ENCODE assay signal across 1 cellular context in the genomic region with DNA sequence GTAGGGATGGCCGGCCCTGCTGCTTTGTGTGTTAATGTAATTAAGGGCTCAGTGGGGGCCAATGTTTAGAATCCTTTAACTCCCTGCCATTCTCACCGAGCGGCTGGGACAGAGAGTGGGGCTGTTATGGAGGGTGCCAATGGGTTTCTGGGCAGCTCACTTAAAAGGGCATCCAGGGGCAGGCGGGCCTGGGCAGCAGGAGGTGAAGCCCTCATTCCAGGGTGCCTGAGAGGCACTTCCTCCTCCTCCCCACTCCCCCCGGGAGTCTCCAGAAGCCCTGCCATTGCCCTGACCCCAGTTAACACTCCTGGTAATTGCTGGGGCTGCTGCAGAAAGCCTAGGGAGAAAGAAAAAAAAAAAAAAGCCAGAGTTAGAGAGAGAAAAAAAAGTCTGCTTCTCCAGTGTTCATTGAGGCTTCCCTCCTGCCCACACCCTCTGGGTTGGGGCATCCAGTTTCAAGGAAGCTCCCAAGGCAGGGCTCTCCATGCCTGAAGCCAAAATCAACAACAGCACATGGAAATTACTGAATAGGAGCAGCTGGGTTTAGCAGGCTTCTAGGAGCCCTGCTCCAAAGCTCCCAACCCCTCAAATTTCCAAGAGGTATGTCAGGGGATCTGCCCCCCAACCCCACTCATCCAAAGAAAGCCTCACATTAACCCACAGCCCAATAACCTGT.
A peak's percentile ranks its signal among the peaks of the same experiment; 100 is the strongest.
TF ChIP-seq lines count a peak whose summit lies in the region.

No MANE protein-coding gene starts in this region.

TF ChIP-seq in HEK293, 187 proteins besides CTCF, POLR2A, EP300 and RAD21 (continued from another document and continues in another):
- TF ChIP-seq, protein P1, sequence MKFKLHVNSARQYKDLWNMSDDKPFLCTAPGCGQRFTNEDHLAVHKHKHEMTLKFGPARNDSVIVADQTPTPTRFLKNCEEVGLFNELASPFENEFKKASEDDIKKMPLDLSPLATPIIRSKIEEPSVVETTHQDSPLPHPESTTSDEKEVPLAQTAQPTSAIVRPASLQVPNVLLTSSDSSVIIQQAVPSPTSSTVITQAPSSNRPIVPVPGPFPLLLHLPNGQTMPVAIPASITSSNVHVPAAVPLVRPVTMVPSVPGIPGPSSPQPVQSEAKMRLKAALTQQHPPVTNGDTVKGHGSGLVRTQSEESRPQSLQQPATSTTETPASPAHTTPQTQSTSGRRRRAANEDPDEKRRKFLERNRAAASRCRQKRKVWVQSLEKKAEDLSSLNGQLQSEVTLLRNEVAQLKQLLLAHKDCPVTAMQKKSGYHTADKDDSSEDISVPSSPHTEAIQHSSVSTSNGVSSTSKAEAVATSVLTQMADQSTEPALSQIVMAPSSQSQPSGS (tag by site-specific recombination; IDR thresholded peaks at IDR 0.05; ENCODE audit: low read depth) = no peak
- no peak for TF ChIP-seq ZNF558 (tag by site-specific recombination; IDR thresholded peaks at IDR 0.05)
- TF ChIP-seq ZNF223 (tag by site-specific recombination; IDR thresholded peaks at IDR 0.05) = no peak
- TF ChIP-seq ZNF239 (tag by site-specific recombination; IDR thresholded peaks at IDR 0.05) = no peak
- no peak for TF ChIP-seq ZNF623 (tag by site-specific recombination; IDR thresholded peaks at IDR 0.05)
- TF ChIP-seq, protein P2, sequence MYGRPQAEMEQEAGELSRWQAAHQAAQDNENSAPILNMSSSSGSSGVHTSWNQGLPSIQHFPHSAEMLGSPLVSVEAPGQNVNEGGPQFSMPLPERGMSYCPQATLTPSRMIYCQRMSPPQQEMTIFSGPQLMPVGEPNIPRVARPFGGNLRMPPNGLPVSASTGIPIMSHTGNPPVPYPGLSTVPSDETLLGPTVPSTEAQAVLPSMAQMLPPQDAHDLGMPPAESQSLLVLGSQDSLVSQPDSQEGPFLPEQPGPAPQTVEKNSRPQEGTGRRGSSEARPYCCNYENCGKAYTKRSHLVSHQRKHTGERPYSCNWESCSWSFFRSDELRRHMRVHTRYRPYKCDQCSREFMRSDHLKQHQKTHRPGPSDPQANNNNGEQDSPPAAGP (tag by site-specific recombination; IDR thresholded peaks at IDR 0.05) = peak; percentile 79
- TF ChIP-seq, protein P3, sequence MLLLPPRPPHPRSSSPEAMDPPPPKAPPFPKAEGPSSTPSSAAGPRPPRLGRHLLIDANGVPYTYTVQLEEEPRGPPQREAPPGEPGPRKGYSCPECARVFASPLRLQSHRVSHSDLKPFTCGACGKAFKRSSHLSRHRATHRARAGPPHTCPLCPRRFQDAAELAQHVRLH (tag by site-specific recombination; IDR thresholded peaks at IDR 0.05) = no peak
- no peak for TF ChIP-seq MZF1 (tag by site-specific recombination; IDR thresholded peaks at IDR 0.05; ENCODE audit: borderline replicate concordance)
- TF ChIP-seq, protein P4, sequence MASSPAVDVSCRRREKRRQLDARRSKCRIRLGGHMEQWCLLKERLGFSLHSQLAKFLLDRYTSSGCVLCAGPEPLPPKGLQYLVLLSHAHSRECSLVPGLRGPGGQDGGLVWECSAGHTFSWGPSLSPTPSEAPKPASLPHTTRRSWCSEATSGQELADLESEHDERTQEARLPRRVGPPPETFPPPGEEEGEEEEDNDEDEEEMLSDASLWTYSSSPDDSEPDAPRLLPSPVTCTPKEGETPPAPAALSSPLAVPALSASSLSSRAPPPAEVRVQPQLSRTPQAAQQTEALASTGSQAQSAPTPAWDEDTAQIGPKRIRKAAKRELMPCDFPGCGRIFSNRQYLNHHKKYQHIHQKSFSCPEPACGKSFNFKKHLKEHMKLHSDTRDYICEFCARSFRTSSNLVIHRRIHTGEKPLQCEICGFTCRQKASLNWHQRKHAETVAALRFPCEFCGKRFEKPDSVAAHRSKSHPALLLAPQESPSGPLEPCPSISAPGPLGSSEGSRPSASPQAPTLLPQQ (tag by site-specific recombination; IDR thresholded peaks at IDR 0.05) = peak; percentile 58
- no peak for TF ChIP-seq ZNF707 (tag by site-specific recombination; IDR thresholded peaks at IDR 0.05)
- TF ChIP-seq ZNF214 (tag by site-specific recombination; IDR thresholded peaks at IDR 0.05; ENCODE audit: borderline replicate concordance) = no peak
- TF ChIP-seq, protein P5, sequence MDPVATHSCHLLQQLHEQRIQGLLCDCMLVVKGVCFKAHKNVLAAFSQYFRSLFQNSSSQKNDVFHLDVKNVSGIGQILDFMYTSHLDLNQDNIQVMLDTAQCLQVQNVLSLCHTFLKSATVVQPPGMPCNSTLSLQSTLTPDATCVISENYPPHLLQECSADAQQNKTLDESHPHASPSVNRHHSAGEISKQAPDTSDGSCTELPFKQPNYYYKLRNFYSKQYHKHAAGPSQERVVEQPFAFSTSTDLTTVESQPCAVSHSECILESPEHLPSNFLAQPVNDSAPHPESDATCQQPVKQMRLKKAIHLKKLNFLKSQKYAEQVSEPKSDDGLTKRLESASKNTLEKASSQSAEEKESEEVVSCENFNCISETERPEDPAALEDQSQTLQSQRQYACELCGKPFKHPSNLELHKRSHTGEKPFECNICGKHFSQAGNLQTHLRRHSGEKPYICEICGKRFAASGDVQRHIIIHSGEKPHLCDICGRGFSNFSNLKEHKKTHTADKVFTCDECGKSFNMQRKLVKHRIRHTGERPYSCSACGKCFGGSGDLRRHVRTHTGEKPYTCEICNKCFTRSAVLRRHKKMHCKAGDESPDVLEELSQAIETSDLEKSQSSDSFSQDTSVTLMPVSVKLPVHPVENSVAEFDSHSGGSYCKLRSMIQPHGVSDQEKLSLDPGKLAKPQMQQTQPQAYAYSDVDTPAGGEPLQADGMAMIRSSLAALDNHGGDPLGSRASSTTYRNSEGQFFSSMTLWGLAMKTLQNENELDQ (tag by site-specific recombination; IDR thresholded peaks at IDR 0.05; ENCODE audit: low read depth) = no peak
- TF ChIP-seq ZNF10 (tag by site-specific recombination; IDR thresholded peaks at IDR 0.05) = no peak
- TF ChIP-seq ZNF830 (tag by site-specific recombination; IDR thresholded peaks at IDR 0.05; ENCODE audit: low read depth) = no peak
- TF ChIP-seq, protein P6, sequence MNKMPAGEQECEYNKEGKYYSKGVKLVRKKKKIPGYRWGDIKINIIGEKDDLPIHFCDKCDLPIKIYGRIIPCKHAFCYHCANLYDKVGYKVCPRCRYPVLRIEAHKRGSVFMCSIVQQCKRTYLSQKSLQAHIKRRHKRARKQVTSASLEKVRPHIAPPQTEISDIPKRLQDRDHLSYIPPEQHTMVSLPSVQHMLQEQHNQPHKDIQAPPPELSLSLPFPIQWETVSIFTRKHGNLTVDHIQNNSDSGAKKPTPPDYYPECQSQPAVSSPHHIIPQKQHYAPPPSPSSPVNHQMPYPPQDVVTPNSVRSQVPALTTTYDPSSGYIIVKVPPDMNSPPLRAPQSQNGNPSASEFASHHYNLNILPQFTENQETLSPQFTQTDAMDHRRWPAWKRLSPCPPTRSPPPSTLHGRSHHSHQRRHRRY (tag by site-specific recombination; IDR thresholded peaks at IDR 0.05) = no peak
- TF ChIP-seq ZNF391 (tag by site-specific recombination; IDR thresholded peaks at IDR 0.05; ENCODE audit: borderline replicate concordance, low read depth) = no peak
- TF ChIP-seq ZBTB48 (tag by site-specific recombination; IDR thresholded peaks at IDR 0.05) = peak; percentile 53; the same call in 1 of the 2 replicates
- TF ChIP-seq, protein P7, sequence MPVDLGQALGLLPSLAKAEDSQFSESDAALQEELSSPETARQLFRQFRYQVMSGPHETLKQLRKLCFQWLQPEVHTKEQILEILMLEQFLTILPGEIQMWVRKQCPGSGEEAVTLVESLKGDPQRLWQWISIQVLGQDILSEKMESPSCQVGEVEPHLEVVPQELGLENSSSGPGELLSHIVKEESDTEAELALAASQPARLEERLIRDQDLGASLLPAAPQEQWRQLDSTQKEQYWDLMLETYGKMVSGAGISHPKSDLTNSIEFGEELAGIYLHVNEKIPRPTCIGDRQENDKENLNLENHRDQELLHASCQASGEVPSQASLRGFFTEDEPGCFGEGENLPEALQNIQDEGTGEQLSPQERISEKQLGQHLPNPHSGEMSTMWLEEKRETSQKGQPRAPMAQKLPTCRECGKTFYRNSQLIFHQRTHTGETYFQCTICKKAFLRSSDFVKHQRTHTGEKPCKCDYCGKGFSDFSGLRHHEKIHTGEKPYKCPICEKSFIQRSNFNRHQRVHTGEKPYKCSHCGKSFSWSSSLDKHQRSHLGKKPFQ (tag by site-specific recombination; IDR thresholded peaks at IDR 0.05) = no peak
- no peak for TF ChIP-seq ZNF112 (tag by site-specific recombination; IDR thresholded peaks at IDR 0.05)
- TF ChIP-seq, protein P8, sequence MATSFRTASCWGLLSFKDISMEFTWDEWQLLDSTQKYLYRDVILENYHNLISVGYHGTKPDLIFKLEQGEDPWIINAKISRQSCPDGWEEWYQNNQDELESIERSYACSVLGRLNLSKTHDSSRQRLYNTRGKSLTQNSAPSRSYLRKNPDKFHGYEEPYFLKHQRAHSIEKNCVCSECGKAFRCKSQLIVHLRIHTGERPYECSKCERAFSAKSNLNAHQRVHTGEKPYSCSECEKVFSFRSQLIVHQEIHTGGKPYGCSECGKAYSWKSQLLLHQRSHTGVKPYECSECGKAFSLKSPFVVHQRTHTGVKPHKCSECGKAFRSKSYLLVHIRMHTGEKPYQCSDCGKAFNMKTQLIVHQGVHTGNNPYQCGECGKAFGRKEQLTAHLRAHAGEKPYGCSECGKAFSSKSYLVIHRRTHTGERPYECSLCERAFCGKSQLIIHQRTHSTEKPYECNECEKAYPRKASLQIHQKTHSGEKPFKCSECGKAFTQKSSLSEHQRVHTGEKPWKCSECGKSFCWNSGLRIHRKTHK (tag by site-specific recombination; IDR thresholded peaks at IDR 0.05) = no peak
- no peak; the same call in 1 of the 2 replicates for TF ChIP-seq ZNF24 (tag by site-specific recombination; IDR thresholded peaks at IDR 0.05)
- no peak for TF ChIP-seq ZNF501 (tag by site-specific recombination; IDR thresholded peaks at IDR 0.05)
- no peak for TF ChIP-seq ZNF292 (tag by site-specific recombination; IDR thresholded peaks at IDR 0.05; ENCODE audit: borderline replicate concordance, low read depth)
- TF ChIP-seq, protein P9, sequence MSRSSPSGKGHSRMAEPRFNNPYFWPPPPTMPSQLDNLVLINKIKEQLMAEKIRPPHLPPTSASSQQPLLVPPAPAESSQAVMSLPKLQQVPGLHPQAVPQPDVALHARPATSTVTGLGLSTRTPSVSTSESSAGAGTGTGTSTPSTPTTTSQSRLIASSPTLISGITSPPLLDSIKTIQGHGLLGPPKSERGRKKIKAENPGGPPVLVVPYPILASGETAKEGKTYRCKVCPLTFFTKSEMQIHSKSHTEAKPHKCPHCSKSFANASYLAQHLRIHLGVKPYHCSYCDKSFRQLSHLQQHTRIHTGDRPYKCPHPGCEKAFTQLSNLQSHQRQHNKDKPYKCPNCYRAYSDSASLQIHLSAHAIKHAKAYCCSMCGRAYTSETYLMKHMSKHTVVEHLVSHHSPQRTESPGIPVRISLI (tag by site-specific recombination; IDR thresholded peaks at IDR 0.05) = no peak; the same call in 1 of the 2 replicates
- no peak for TF ChIP-seq ZNF654 (tag by site-specific recombination; IDR thresholded peaks at IDR 0.05; ENCODE audit: low read depth)
- no peak for TF ChIP-seq ZNF366 (tag by site-specific recombination; conservative IDR thresholded peaks at IDR 0.05)
- 0 out of 2 replicates have a peak, but pooled peaks have one; percentile 26 for TF ChIP-seq ZNF629 (tag by site-specific recombination; IDR thresholded peaks at IDR 0.05)
- TF ChIP-seq ZNF266 (tag by site-specific recombination; IDR thresholded peaks at IDR 0.05; ENCODE audit: low read depth) = no peak
- TF ChIP-seq OSR2 (tag by site-specific recombination; IDR thresholded peaks at IDR 0.05) = peak; percentile 94
- TF ChIP-seq HOXA7 (CRISPR knock-in tag; IDR thresholded peaks at IDR 0.05; ENCODE audit: borderline replicate concordance) = no peak
- 0 out of 2 replicates have a peak, but pooled peaks have one; percentile 21 for TF ChIP-seq ZNF610 (tag by site-specific recombination; IDR thresholded peaks at IDR 0.05; ENCODE audit: borderline replicate concordance)
- TF ChIP-seq, protein P10, sequence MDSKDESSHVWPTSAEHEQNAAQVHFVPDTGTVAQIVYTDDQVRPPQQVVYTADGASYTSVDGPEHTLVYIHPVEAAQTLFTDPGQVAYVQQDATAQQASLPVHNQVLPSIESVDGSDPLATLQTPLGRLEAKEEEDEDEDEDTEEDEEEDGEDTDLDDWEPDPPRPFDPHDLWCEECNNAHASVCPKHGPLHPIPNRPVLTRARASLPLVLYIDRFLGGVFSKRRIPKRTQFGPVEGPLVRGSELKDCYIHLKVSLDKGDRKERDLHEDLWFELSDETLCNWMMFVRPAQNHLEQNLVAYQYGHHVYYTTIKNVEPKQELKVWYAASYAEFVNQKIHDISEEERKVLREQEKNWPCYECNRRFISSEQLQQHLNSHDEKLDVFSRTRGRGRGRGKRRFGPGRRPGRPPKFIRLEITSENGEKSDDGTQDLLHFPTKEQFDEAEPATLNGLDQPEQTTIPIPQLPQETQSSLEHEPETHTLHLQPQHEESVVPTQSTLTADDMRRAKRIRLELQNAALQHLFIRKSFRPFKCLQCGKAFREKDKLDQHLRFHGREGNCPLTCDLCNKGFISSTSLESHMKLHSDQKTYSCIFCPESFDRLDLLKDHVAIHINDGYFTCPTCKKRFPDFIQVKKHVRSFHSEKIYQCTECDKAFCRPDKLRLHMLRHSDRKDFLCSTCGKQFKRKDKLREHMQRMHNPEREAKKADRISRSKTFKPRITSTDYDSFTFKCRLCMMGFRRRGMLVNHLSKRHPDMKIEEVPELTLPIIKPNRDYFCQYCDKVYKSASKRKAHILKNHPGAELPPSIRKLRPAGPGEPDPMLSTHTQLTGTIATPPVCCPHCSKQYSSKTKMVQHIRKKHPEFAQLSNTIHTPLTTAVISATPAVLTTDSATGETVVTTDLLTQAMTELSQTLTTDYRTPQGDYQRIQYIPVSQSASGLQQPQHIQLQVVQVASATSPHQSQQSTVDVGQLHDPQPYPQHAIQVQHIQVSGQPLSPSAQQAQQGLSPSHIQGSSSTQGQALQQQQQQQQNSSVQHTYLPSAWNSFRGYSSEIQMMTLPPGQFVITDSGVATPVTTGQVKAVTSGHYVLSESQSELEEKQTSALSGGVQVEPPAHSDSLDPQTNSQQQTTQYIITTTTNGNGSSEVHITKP (tag by site-specific recombination; IDR thresholded peaks at IDR 0.05) = peak; percentile 53; the same call in 1 of the 2 replicates
- no peak for TF ChIP-seq ZNF837 (tag by site-specific recombination; IDR thresholded peaks at IDR 0.05)
- TF ChIP-seq KLF7 (tag by site-specific recombination; IDR thresholded peaks at IDR 0.05; ENCODE audit: borderline replicate concordance) = no peak
- 0 out of 2 replicates have a peak, but pooled peaks have one; percentile 3 for TF ChIP-seq YY1 (tag by site-specific recombination; IDR thresholded peaks at IDR 0.05)
- peak; percentile 63 for TF ChIP-seq FEZF1 (tag by site-specific recombination; IDR thresholded peaks at IDR 0.05)
- TF ChIP-seq, protein P11, sequence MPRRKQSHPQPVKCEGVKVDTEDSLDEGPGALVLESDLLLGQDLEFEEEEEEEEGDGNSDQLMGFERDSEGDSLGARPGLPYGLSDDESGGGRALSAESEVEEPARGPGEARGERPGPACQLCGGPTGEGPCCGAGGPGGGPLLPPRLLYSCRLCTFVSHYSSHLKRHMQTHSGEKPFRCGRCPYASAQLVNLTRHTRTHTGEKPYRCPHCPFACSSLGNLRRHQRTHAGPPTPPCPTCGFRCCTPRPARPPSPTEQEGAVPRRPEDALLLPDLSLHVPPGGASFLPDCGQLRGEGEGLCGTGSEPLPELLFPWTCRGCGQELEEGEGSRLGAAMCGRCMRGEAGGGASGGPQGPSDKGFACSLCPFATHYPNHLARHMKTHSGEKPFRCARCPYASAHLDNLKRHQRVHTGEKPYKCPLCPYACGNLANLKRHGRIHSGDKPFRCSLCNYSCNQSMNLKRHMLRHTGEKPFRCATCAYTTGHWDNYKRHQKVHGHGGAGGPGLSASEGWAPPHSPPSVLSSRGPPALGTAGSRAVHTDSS (tag by site-specific recombination; IDR thresholded peaks at IDR 0.05) = no peak
